In the genomic region with DNA sequence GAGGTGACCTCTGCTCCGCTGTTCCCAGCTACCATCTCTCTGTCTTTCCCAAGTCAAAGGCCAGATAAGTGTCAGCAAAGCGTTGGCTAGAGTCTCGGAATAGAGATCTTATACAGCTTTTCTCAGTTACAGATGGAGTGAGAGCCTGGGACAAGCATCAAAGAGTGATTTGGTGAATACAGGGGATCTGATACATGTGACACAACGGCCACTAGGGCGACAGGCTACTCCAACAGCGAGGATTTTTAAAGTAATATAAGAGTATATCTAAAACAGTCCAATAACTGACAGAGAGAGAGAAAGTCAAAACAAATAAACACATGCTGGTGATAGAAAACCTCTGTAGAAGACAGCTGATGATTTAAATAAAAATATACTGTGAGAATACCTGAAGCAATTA, we compare ENCODE assay signal across 25 cellular contexts.
"Had no signal": no experiment of that assay in that cellular context is flagged by ENCODE, and none has a peak within 500 bp of the region (broad histone marks: within the 10 kb centered on the region; RNA-seq: fewer than 3 reads in every experiment).

No MANE protein-coding gene starts in this region.

- H3K4me3 Mint-ChIP-seq: activated CD4-positive, alpha-beta T cell treated with anti-CD3 and anti-CD28 coated beads, Interleukin-2, amount 10 ng/mL, durations not matched to agents 24 days and 14 days; activated CD8-positive, alpha-beta memory T cell treated with anti-CD3 and anti-CD28 coated beads, Interleukin-2, amount 10 ng/mL, durations not matched to agents 7 days and 5 days; activated naive CD4-positive, alpha-beta T cell treated with anti-CD3 and anti-CD28 coated beads, Interleukin-2, amount 50 U/mL, for 24 hours; activated T-cell treated with anti-CD3 and anti-CD28 coated beads, Interleukin-2, amount 50 U/mL, for 24 hours; activated T-helper 1 cell treated with anti-CD3 and anti-CD28 coated beads, Interleukin-12 subunit alpha, Interleukin-12 subunit beta, Interleukin-2, Interleukin-4 antibody, amounts not matched to agents 30 ng/mL and 10 ng/mL and 1 ng/mL, durations not matched to agents 14 hours and 24 hours and 36 hours; T-cell had no signal

- H3K9me3 Mint-ChIP-seq: activated CD4-positive, alpha-beta T cell treated with anti-CD3 and anti-CD28 coated beads, Interleukin-2, amount 10 ng/mL, durations not matched to agents 24 days and 14 days; activated naive CD4-positive, alpha-beta T cell treated with anti-CD3 and anti-CD28 coated beads, Interleukin-2, amount 50 U/mL, for 24 hours; activated T-cell treated with anti-CD3 and anti-CD28 coated beads, Interleukin-2, amount 50 U/mL, for 24 hours; activated T-helper 1 cell treated with anti-CD3 and anti-CD28 coated beads, Interleukin-12 subunit alpha, Interleukin-12 subunit beta, Interleukin-2, Interleukin-4 antibody, amounts not matched to agents 30 ng/mL and 10 ng/mL and 1 ng/mL, durations not matched to agents 14 hours and 24 hours and 36 hours; T-cell had no signal

- H3K27me3 Mint-ChIP-seq: activated CD4-positive, alpha-beta T cell treated with anti-CD3 and anti-CD28 coated beads, Interleukin-2, amount 10 ng/mL, durations not matched to agents 24 days and 14 days; activated CD8-positive, alpha-beta memory T cell treated with anti-CD3 and anti-CD28 coated beads, Interleukin-2, amount 10 ng/mL, durations not matched to agents 7 days and 5 days; activated naive CD4-positive, alpha-beta T cell treated with anti-CD3 and anti-CD28 coated beads, Interleukin-2, amount 50 U/mL, for 24 hours; activated T-cell treated with anti-CD3 and anti-CD28 coated beads, Interleukin-2, amount 50 U/mL, for 24 hours; T-cell had no signal

- DNase-seq: activated CD4-positive, alpha-beta T cell treated with anti-CD3 and anti-CD28 coated beads for 1 hour; activated CD4-positive, alpha-beta T cell treated with anti-CD3 and anti-CD28 coated beads, Interleukin-2, amount 10 ng/mL, durations not matched to agents 24 days and 14 days; activated CD4-positive, alpha-beta T cell treated with anti-CD3 and anti-CD28 coated beads, Interleukin-2, amount 50 U/mL, for 48 hours; activated CD8-positive, alpha-beta memory T cell treated with anti-CD3 and anti-CD28 coated beads, Interleukin-2, amount 10 ng/mL, durations not matched to agents 7 days and 5 days; activated effector memory CD4-positive, alpha-beta T cell treated with Interleukin-2 at 50 U/mL for 16 hours; activated naive CD4-positive, alpha-beta T cell; activated T-cell treated with anti-CD3 and anti-CD28 coated beads, Interleukin-2, amount 50 U/mL, for 24 hours; body of pancreas; central memory CD4-positive, alpha-beta T cell; KG1; NCI-H1092; NCI-H1417; NCI-H1930; NCI-H2171 treated with DMSO at 0.1 percent for 48 hours; NCI-H226; NCI-H526; NCI-H774; RPMI8226; T-cell; T-helper 2 cell; T1000 had no signal

- H3K27me3 ChIP-seq: ascending aorta, body of pancreas had no signal

- H3K4me1 Mint-ChIP-seq: activated CD4-positive, alpha-beta T cell treated with anti-CD3 and anti-CD28 coated beads, Interleukin-2, amount 10 ng/mL, durations not matched to agents 24 days and 14 days; activated CD8-positive, alpha-beta memory T cell treated with anti-CD3 and anti-CD28 coated beads, Interleukin-2, amount 10 ng/mL, durations not matched to agents 7 days and 5 days; activated naive CD4-positive, alpha-beta T cell treated with anti-CD3 and anti-CD28 coated beads, Interleukin-2, amount 50 U/mL, for 24 hours; T-cell had no signal

- H3K27ac ChIP-seq: ascending aorta, body of pancreas, SK-N-MC had no signal

- H3K4me3 ChIP-seq: ascending aorta, body of pancreas, SK-N-MC had no signal

- H3K36me3 Mint-ChIP-seq: activated CD8-positive, alpha-beta memory T cell treated with anti-CD3 and anti-CD28 coated beads, Interleukin-2, amount 10 ng/mL, durations not matched to agents 7 days and 5 days; activated naive CD4-positive, alpha-beta T cell treated with anti-CD3 and anti-CD28 coated beads, Interleukin-2, amount 50 U/mL, for 24 hours; T-cell had no signal

- H3K9me3 ChIP-seq: ascending aorta, body of pancreas had no signal

- H3K36me3 ChIP-seq: ascending aorta had no signal

- H3K4me1 ChIP-seq: ascending aorta, body of pancreas had no signal

- H3K27ac Mint-ChIP-seq: activated CD4-positive, alpha-beta T cell treated with anti-CD3 and anti-CD28 coated beads, Interleukin-2, amount 10 ng/mL, durations not matched to agents 24 days and 14 days; activated CD8-positive, alpha-beta memory T cell treated with anti-CD3 and anti-CD28 coated beads, Interleukin-2, amount 10 ng/mL, durations not matched to agents 7 days and 5 days; activated naive CD4-positive, alpha-beta T cell treated with anti-CD3 and anti-CD28 coated beads, Interleukin-2, amount 50 U/mL, for 24 hours; activated T-cell treated with anti-CD3 and anti-CD28 coated beads, Interleukin-2, amount 50 U/mL, for 24 hours; activated T-helper 1 cell treated with anti-CD3 and anti-CD28 coated beads, Interleukin-12 subunit alpha, Interleukin-12 subunit beta, Interleukin-2, Interleukin-4 antibody, amounts not matched to agents 30 ng/mL and 10 ng/mL and 1 ng/mL, durations not matched to agents 14 hours and 24 hours and 36 hours; T-cell had no signal
